Comparison of ENCODE assay signal across 17 cellular contexts in genomic region chr19:577439-578392, GRCh38. TPM values are rescaled to one million over a fixed set of nuclear protein-coding genes. Genes with fewer than 3 reads are reported as not detected.
DNase-seq lines count a peak whose midpoint lies in the region; ATAC-seq, FAIRE-seq and TF ChIP-seq lines count a peak whose summit lies in the region.
"Had no signal": no experiment of that assay in that cellular context is flagged by ENCODE, and none has a peak within 500 bp of the region (broad histone marks: within the 10 kb centered on the region; RNA-seq: fewer than 3 reads in every experiment).

No MANE protein-coding gene starts in this region.

- H3K27ac ChIP-seq in H9 (ENCODE audit: insufficient read length, low read depth, low read length) = no peak overlapping the region
- no peak overlapping the region for H3K27ac ChIP-seq in GM12878 (ENCODE audit: control insufficient read depth, insufficient read depth)
- H3K27ac ChIP-seq in mesenchymal stem cell (ENCODE audit: low read length, poor library complexity, severe bottlenecking) = no peak overlapping the region
- no peak overlapping the region for H3K27ac ChIP-seq in foreskin keratinocyte
- H3K27ac ChIP-seq: tibial nerve had no signal

- H3K4ac ChIP-seq in H9 (ENCODE audit: low read depth, low read length) (no peak overlapping the region), mesenchymal stem cell (ENCODE audit: low read depth in 1 of 2, low read length in 2 of 2) (no peak overlapping the region)

- H4K5ac ChIP-seq in H9 (ENCODE audit: insufficient read length, low read depth, low read length) = no peak overlapping the region

- peak; percentile 34; the same call in 2 of the 3 replicates for TF ChIP-seq CTCF in H9 (conservative IDR thresholded peaks at IDR 0.05)
- TF ChIP-seq CTCF in GM12878 (IDR thresholded peaks at IDR 0.05 in 2 of 3, conservative IDR thresholded peaks at IDR 0.05 in 1 of 3; ENCODE audit: control insufficient read depth in 2 of 3, extremely low read depth in 1 of 3, insufficient read depth in 1 of 3, low read depth in 3 of 3, low read length in 3 of 3) = no peak
- TF ChIP-seq CTCF in foreskin keratinocyte (conservative IDR thresholded peaks at IDR 0.05) = no peak

- in situ Hi-C loops in GM12878 (cut with MboI) = no loop called here

- peaks cover 51% of the 10 kb centered on the region for H3K79me2 ChIP-seq in H9 (ENCODE audit: insufficient read depth, low read length)
- peaks cover 61% of the 10 kb centered on the region for H3K79me2 ChIP-seq in GM12878 (ENCODE audit: control insufficient read depth, insufficient read depth, low read length)

- no peak overlapping the region for H3K56ac ChIP-seq in H9 (ENCODE audit: insufficient read length, low read depth, low read length)

- H3K23me2 ChIP-seq in H9 (ENCODE audit: insufficient read length, low read depth, low read length, poor library complexity, severe bottlenecking) = peaks cover 8% of the 10 kb centered on the region

- TF ChIP-seq POLR2A in GM12878 (IDR thresholded peaks at IDR 0.05; ENCODE audit: low read depth, low read length) = no peak

- H2BK12ac ChIP-seq in H9 (ENCODE audit: insufficient read length, low read depth, low read length) = no peak overlapping the region
- peak overlapping the region in 1 of 2 experiments; percentile 40 for H2BK12ac ChIP-seq in mesenchymal stem cell (ENCODE audit: low read length in 2 of 2)

- H3K79me1 ChIP-seq in H9 (ENCODE audit: insufficient read depth, low read depth, low read length, poor library complexity, severe bottlenecking) (peaks cover 6% of the 10 kb centered on the region), mesenchymal stem cell (replicated peaks; ENCODE audit: low read length, poor library complexity, severe bottlenecking) (peaks cover 10% of the 10 kb centered on the region)

- no peaks in the 10 kb centered on the region for H3K9me3 Mint-ChIP-seq in H9
- H3K9me3 Mint-ChIP-seq: central memory CD8-positive, alpha-beta T cell had no signal

- H3K14ac ChIP-seq in H9 (ENCODE audit: insufficient read depth, low read length) (no peak overlapping the region), mesenchymal stem cell (ENCODE audit: low read length in 2 of 2) (no peak overlapping the region)

- H3K4me2 ChIP-seq in H9 (ENCODE audit: insufficient read depth, insufficient read length, low read length) (no peak overlapping the region), GM12878 (ENCODE audit: control insufficient read depth, insufficient read depth) (peak overlapping the region; percentile 22; the same call in 1 of the 2 replicates), mesenchymal stem cell (ENCODE audit: low read length, poor library complexity, severe bottlenecking) (no peak overlapping the region)

- peak overlapping the region in 2 of 3 experiments; percentile 64 to 83; a peak in 1 of 7 replicates for H3K27ac Mint-ChIP-seq in H9

- no peak overlapping the region for H3K4me3 Mint-ChIP-seq in H9
- H3K4me3 Mint-ChIP-seq: central memory CD8-positive, alpha-beta T cell had no signal

- H3K27me3 ChIP-seq in H9 (ENCODE audit: insufficient read depth, low read length) = no peaks in the 10 kb centered on the region
- H3K27me3 ChIP-seq in GM12878 (replicated peaks in 1 of 2; ENCODE audit: control insufficient read depth in 2 of 2, insufficient read depth in 2 of 2, low read length in 1 of 2) = no peaks in the 10 kb centered on the region
- H3K27me3 ChIP-seq in mesenchymal stem cell (ENCODE audit: control insufficient read depth in 1 of 2, insufficient read depth in 1 of 2, low read length in 2 of 2) = no peaks in the 10 kb centered on the region
- H3K27me3 ChIP-seq in foreskin keratinocyte = no peaks in the 10 kb centered on the region
- H3K27me3 ChIP-seq: tibial nerve had no signal

- H4K91ac ChIP-seq in H9 (ENCODE audit: insufficient read length, low read depth, low read length) (no peak overlapping the region), mesenchymal stem cell (ENCODE audit: low read length) (no peak overlapping the region)

- intact Hi-C loops in GM12878 (cut with micrococcal nuclease; ENCODE audit: unreplicated experiment) = no loop called here

- no CpG with 5 or more reads among the region's 66 CpGs for WGBS in H9 (ENCODE audit: extremely low coverage, insufficient read length, low lambda C conversion rate)
- WGBS in GM12878 (ENCODE audit: insufficient coverage, insufficient replicate concordance, low lambda C conversion rate, missing lambda C conversion rate) = 94% methylated on average over 52 of the region's 66 CpGs
- 95% methylated on average over 64 of the region's 66 CpGs for WGBS in mesenchymal stem cell

- TF ChIP-seq EP300 in GM12878 (IDR thresholded peaks at IDR 0.05; ENCODE audit: borderline replicate concordance in 1 of 2, control insufficient read depth in 1 of 2, low read depth in 2 of 2, low read length in 2 of 2) = no peak

- H2BK120ac ChIP-seq in H9 (ENCODE audit: low read depth, low read length, poor library complexity, severe bottlenecking) = no peak overlapping the region
- no peak overlapping the region for H2BK120ac ChIP-seq in mesenchymal stem cell (ENCODE audit: low read depth, low read length)

- H2BK15ac ChIP-seq in H9 (ENCODE audit: low read depth, low read length) = no peak overlapping the region
- no peak overlapping the region for H2BK15ac ChIP-seq in mesenchymal stem cell (ENCODE audit: low read depth, poor library complexity, severe bottlenecking)

- POLR2A ChIA-PET in GM12878 (lab: Charles Lee) = no interaction called here

- H3K9me3 ChIP-seq in H9 (ENCODE audit: control insufficient read depth, low read depth, low read length) (no peaks in the 10 kb centered on the region), GM12878 (replicated peaks; ENCODE audit: control insufficient read depth, insufficient read depth, low read length) (no peaks in the 10 kb centered on the region), mesenchymal stem cell (ENCODE audit: control insufficient read depth, low read length) (no peaks in the 10 kb centered on the region)
- H3K9me3 ChIP-seq: tibial nerve had no signal

- H3K36me3 Mint-ChIP-seq in H9 (ENCODE audit: insufficient read depth in 1 of 3, low read depth in 3 of 3) = peaks cover 6 to 33% (median 33%) of the 10 kb centered on the region in 3 experiments; a peak in 6 of 7 replicates

- H3T11ph ChIP-seq in H9 (ENCODE audit: low read length) = no peak overlapping the region

- H4K20me1 ChIP-seq in H9 (ENCODE audit: control insufficient read depth, insufficient read depth, insufficient read length) = peaks cover 2% of the 10 kb centered on the region
- H4K20me1 ChIP-seq in GM12878 (ENCODE audit: control insufficient read depth, insufficient read depth) = 0 out of 2 replicates have a peak, but pooled peaks cover 5% of the 10 kb centered on the region

- H2AK5ac ChIP-seq in H9 (ENCODE audit: insufficient read length, low read length) = no peak overlapping the region
- H2AK5ac ChIP-seq in mesenchymal stem cell (ENCODE audit: low read length, severe bottlenecking) = peak overlapping the region; percentile 38

- H2AFZ ChIP-seq in H9 (ENCODE audit: low read length) (no peak overlapping the region), GM12878 (ENCODE audit: control insufficient read depth, low read depth, low read length) (no peak overlapping the region), mesenchymal stem cell (ENCODE audit: low read depth, low read length) (no peak overlapping the region)

- H3K18ac ChIP-seq in H9 (ENCODE audit: insufficient read length, low read depth, low read length) (no peak overlapping the region), mesenchymal stem cell (ENCODE audit: low read depth in 1 of 2, low read length in 2 of 2) (no peak overlapping the region)

- H3K4me3 ChIP-seq in GM12878 = no peak overlapping the region
- H3K4me3 ChIP-seq in mesenchymal stem cell (ENCODE audit: insufficient read depth in 1 of 2, low read depth in 1 of 2, low read length in 2 of 2) = no peak overlapping the region
- H3K4me3 ChIP-seq: tibial nerve had no signal

- no TSS peak for BruUV-seq in GM12878 (replicated peaks; lab: Mats Ljungman, UMichigan)

- CTCF ChIA-PET in GM12878 (lab: Yijun Ruan, JAX) = interaction anchor here (1.3 kb wide), 1 partner anchor 9 kb away, joined by 8 read pairs; no protein-coding TSS in a partner anchor

- H3K9ac ChIP-seq in H9 (ENCODE audit: extremely low read depth, insufficient read length, low read length) = no peak overlapping the region
- no peak overlapping the region for H3K9ac ChIP-seq in GM12878 (ENCODE audit: control insufficient read depth, insufficient read depth, low read length)
- H3K9ac ChIP-seq in mesenchymal stem cell (ENCODE audit: low read length) = no peak overlapping the region

- ATAC-seq in GM12878 = no peak
- no peak for ATAC-seq in HG03025 (IDR thresholded peaks at IDR 0.05; ENCODE audit: low FRiP score, unreplicated experiment)
- ATAC-seq in foreskin keratinocyte = no peak
- ATAC-seq: activated CD4-positive, CD25-positive, alpha-beta regulatory T cell treated with anti-CD3 and anti-CD28 coated beads, Interleukin-2, amount 50 U/mL, for 24 hours had no signal

- peaks cover 16 to 29% of the 10 kb centered on the region in 2 experiments for H3K4me1 Mint-ChIP-seq in H9

- H3K23ac ChIP-seq in H9 (ENCODE audit: insufficient read length, low read depth, low read length) (no peak overlapping the region), mesenchymal stem cell (ENCODE audit: low read length in 2 of 2) (no peak overlapping the region)

- DNase-seq in H9 = no peak
- DNase-seq in GM12878 (ENCODE audit: low read depth, low spot score) = no peak
- DNase-seq in mesenchymal stem cell = no peak
- no peak for DNase-seq in NCI-H446 treated with DMSO at 0.1 percent for 48 hours (lab: John Stamatoyannopoulos, UW)
- DNase-seq in foreskin keratinocyte = no peak
- DNase-seq: activated effector memory CD4-positive, alpha-beta T cell treated with Interleukin-2 at 50 U/mL for 16 hours; hypothalamus; Karpas-422; NCI-H1436 treated with DMSO at 0.1 percent for 48 hours; NCI-H226; SHP77 had no signal

- TF ChIP-seq RAD21 in GM12878 (IDR thresholded peaks at IDR 0.05; ENCODE audit: insufficient read depth, low read depth, low read length) = no peak

- FAIRE-seq in GM12878 (lab: Jason Lieb, UNC) = no peak

- H4K8ac ChIP-seq in H9 (replicated peaks; ENCODE audit: insufficient read length, low read depth, low read length) (no peak overlapping the region), mesenchymal stem cell (ENCODE audit: low read length) (peak overlapping the region; percentile 42)

- H3K27me3 Mint-ChIP-seq in H9 (ENCODE audit: low read depth) = no peaks in the 10 kb centered on the region
- H3K27me3 Mint-ChIP-seq: central memory CD8-positive, alpha-beta T cell had no signal

- no peaks in the 10 kb centered on the region; the same call in 1 of the 2 replicates for H3K4me1 ChIP-seq in H9 (ENCODE audit: insufficient read depth, low read length)
- H3K4me1 ChIP-seq in GM12878 (ENCODE audit: control insufficient read depth, insufficient read depth, low read length) = peaks cover 3% of the 10 kb centered on the region; the same call in 1 of the 2 replicates
- H3K4me1 ChIP-seq in mesenchymal stem cell (ENCODE audit: control insufficient read depth, insufficient read depth, low read depth, low read length) = peaks cover 69% of the 10 kb centered on the region
- peaks cover 5% of the 10 kb centered on the region for H3K4me1 ChIP-seq in foreskin keratinocyte

- RAD21 ChIA-PET in GM12878 (lab: Charles Lee; ENCODE audit: unreplicated experiment) = no interaction called here

- SMC1A ChIA-PET in GM12878 (lab: Charles Lee; ENCODE audit: uncharacterized antibody, unreplicated experiment) = no interaction called here

- H2BK20ac ChIP-seq in H9 (ENCODE audit: low read depth, low read length, poor library complexity, severe bottlenecking) = no peak overlapping the region

- no peak overlapping the region for H2BK5ac ChIP-seq in H9 (ENCODE audit: insufficient read length, low read length)
- H2BK5ac ChIP-seq in mesenchymal stem cell (ENCODE audit: low read depth, low read length, poor library complexity, severe bottlenecking) = no peak overlapping the region

- H3K36me3 ChIP-seq in GM12878 (ENCODE audit: control insufficient read depth in 2 of 2, insufficient read depth in 2 of 2, low read length in 1 of 2) = peaks cover 0 to 39% of the 10 kb centered on the region in 2 experiments; a peak in 3 of 4 replicates
- H3K36me3 ChIP-seq in mesenchymal stem cell (ENCODE audit: control insufficient read depth in 1 of 2, insufficient read depth in 2 of 2, low read depth in 1 of 2, low read length in 2 of 2) = peaks cover 16 to 57% of the 10 kb centered on the region in 2 experiments

RNA-seq across cellular contexts. Expression of gene BSG, which starts 5.3 kb away (rescaled TPM):
- total RNA-seq in H9 (2021) = 715 and 719 TPM in 2 replicates
- total RNA-seq in GM12878 (2013; cell fraction: nucleolus; rRNA removed) = 235 and 258 TPM in 2 replicates
- 209 and 247 TPM in 2 replicates for total RNA-seq in GM12878 (2014; rRNA removed)
- 53.5 and 64.8 TPM in 2 replicates for total RNA-seq in GM12878 (2014; rRNA removed; fragmentation: Illumina TruSeq; extraction: Trizol)
- total RNA-seq in GM12878 (2021) = 244 and 253 TPM in 2 replicates
- polyA plus RNA-seq in GM12878 (2011; ENCODE audit: low read depth) = 54.3 TPM
- 66.3 and 248 TPM in 2 replicates for polyA plus RNA-seq in GM12878 (2011; rRNA removed)
- polyA plus RNA-seq in GM12878 (2011; cell fraction: cytosol; rRNA removed) = 257 and 342 TPM in 2 replicates
- 260 and 337 TPM in 2 replicates for polyA plus RNA-seq in GM12878 (2011; cell fraction: nucleus; rRNA removed)
- 173 and 195 TPM in 2 replicates for polyA plus RNA-seq in GM12878 (2012)
- polyA plus RNA-seq in GM12878 (2014; fragmentation: Illumina TruSeq; extraction: Trizol) = 22.1 and 60.8 TPM in 2 replicates
- 1 to 10 TPM; 2.8 to 9.5 TPM for polyA plus RNA-seq in GM12878 (2014; fragmentation: Nextera tagmentation; extraction: Ambion mirVana)
- 151 and 202 TPM in 2 replicates for polyA plus RNA-seq in GM12878 (2014; rRNA removed)
- 100 to 1,000 TPM; 288 to 297 TPM for polyA plus RNA-seq in GM12878 (2016; fragmentation: Nextera tagmentation; extraction: Ambion mirVana)
- polyA minus RNA-seq in GM12878 (2011; rRNA and poly(A)+ RNA removed) = 137 and 184 TPM in 2 replicates
- 137 and 151 TPM in 2 replicates for polyA minus RNA-seq in GM12878 (2011; cell fraction: cytosol; rRNA and poly(A)+ RNA removed)
- 45.3 and 89.1 TPM in 2 replicates for polyA minus RNA-seq in GM12878 (2011; cell fraction: nucleus; rRNA and poly(A)+ RNA removed)
- polyA plus RNA-seq in mesenchymal stem cell (2013, experiment 1 of 2) = 617 TPM
- 607 TPM for polyA plus RNA-seq in mesenchymal stem cell (2013, experiment 2 of 2)
- 526 and 567 TPM in 2 replicates for total RNA-seq in foreskin keratinocyte
- 863 and 896 TPM in 2 replicates for polyA plus RNA-seq in foreskin keratinocyte

RNA-seq across cellular contexts. Expression of gene HCN2, which starts 12.0 kb away (rescaled TPM):
- 3.7 and 4.1 TPM in 2 replicates for total RNA-seq in H9 (2021)
- 0.12 TPM in 1 of 2 replicates, not detected in the other for total RNA-seq in GM12878 (2013; cell fraction: nucleolus; rRNA removed)
- 0.11 TPM in 1 of 2 replicates, not detected in the other for total RNA-seq in GM12878 (2014; rRNA removed)
- total RNA-seq in GM12878 (2014; rRNA removed; fragmentation: Illumina TruSeq; extraction: Trizol) = 0.04 TPM in 1 of 2 replicates, not detected in the other
- total RNA-seq in GM12878 (2021) = 0.45 and 0.54 TPM in 2 replicates
- polyA plus RNA-seq in GM12878 (2011; ENCODE audit: low read depth) = 0.17 TPM
- 0.05 TPM in 1 of 2 replicates, not detected in the other for polyA plus RNA-seq in GM12878 (2011; rRNA removed)
- polyA plus RNA-seq in GM12878 (2011; cell fraction: cytosol; rRNA removed) = 0.03 and 0.10 TPM in 2 replicates
- polyA plus RNA-seq in GM12878 (2011; cell fraction: nucleus; rRNA removed) = 0.34 and 0.51 TPM in 2 replicates
- polyA plus RNA-seq in GM12878 (2012) = 0.41 and 0.77 TPM in 2 replicates
- polyA plus RNA-seq in GM12878 (2014; fragmentation: Illumina TruSeq; extraction: Trizol) = 0.01 TPM in 1 of 2 replicates, not detected in the other
- not detected for polyA plus RNA-seq in GM12878 (2014; fragmentation: Nextera tagmentation; extraction: Ambion mirVana)
- polyA plus RNA-seq in GM12878 (2014; rRNA removed) = 0.09 and 0.13 TPM in 2 replicates
- not detected for polyA plus RNA-seq in GM12878 (2016; fragmentation: Nextera tagmentation; extraction: Ambion mirVana)
- not detected in 2 replicates for polyA minus RNA-seq in GM12878 (2011; rRNA and poly(A)+ RNA removed)
- not detected in 2 replicates for polyA minus RNA-seq in GM12878 (2011; cell fraction: cytosol; rRNA and poly(A)+ RNA removed)
- 0.12 TPM in 1 of 2 replicates, not detected in the other for polyA minus RNA-seq in GM12878 (2011; cell fraction: nucleus; rRNA and poly(A)+ RNA removed)
- 2.0 TPM for polyA plus RNA-seq in mesenchymal stem cell (2013, experiment 1 of 2)
- 2.1 TPM for polyA plus RNA-seq in mesenchymal stem cell (2013, experiment 2 of 2)
- total RNA-seq in foreskin keratinocyte = 0.20 and 0.21 TPM in 2 replicates
- 0.18 and 0.19 TPM in 2 replicates for polyA plus RNA-seq in foreskin keratinocyte
- total RNA-seq: skeletal muscle tissue had no signal

RNA-seq across cellular contexts. Expression of gene GZMM, which starts 33.9 kb away (rescaled TPM):
- total RNA-seq in H9 (2021) (0.64 and 0.66 TPM in 2 replicates), GM12878 (2014; rRNA removed) (not detected in 2 replicates), GM12878 (2014; rRNA removed; fragmentation: Illumina TruSeq; extraction: Trizol) (not detected in 2 replicates), GM12878 (2021) (0.23 TPM in 1 of 2 replicates, not detected in the other), foreskin keratinocyte (not detected in 2 replicates)
- total RNA-seq in GM12878 (2013; cell fraction: nucleolus; rRNA removed) = not detected in 2 replicates
- not detected for polyA plus RNA-seq in GM12878 (2011; ENCODE audit: low read depth)
- polyA plus RNA-seq in GM12878 (2011; rRNA removed) (0.24 and 0.48 TPM in 2 replicates), GM12878 (2014; fragmentation: Illumina TruSeq; extraction: Trizol) (not detected in 2 replicates), GM12878 (2014; fragmentation: Nextera tagmentation; extraction: Ambion mirVana) (not detected), GM12878 (2014; rRNA removed) (0.09 TPM in 2 replicates), GM12878 (2016; fragmentation: Nextera tagmentation; extraction: Ambion mirVana) (not detected), foreskin keratinocyte (0.10 TPM in 1 of 2 replicates, not detected in the other)
- 1.4 and 1.6 TPM in 2 replicates for polyA plus RNA-seq in GM12878 (2011; cell fraction: cytosol; rRNA removed)
- polyA plus RNA-seq in GM12878 (2011; cell fraction: nucleus; rRNA removed) = 0.51 and 1.8 TPM in 2 replicates
- not detected in 2 replicates for polyA plus RNA-seq in GM12878 (2012)
- 0.98 TPM in 1 of 2 replicates, not detected in the other for polyA minus RNA-seq in GM12878 (2011; rRNA and poly(A)+ RNA removed)
- polyA minus RNA-seq in GM12878 (2011; cell fraction: cytosol; rRNA and poly(A)+ RNA removed) = not detected in 2 replicates
- polyA minus RNA-seq in GM12878 (2011; cell fraction: nucleus; rRNA and poly(A)+ RNA removed) = not detected in 2 replicates
- polyA plus RNA-seq in mesenchymal stem cell (2013, experiment 1 of 2) = not detected
- 0.07 TPM for polyA plus RNA-seq in mesenchymal stem cell (2013, experiment 2 of 2)
- total RNA-seq: osteocyte, skeletal muscle tissue had no signal

RNA-seq across cellular contexts. Expression of gene CDC34, which starts 46.2 kb away (rescaled TPM):
- 109 and 112 TPM in 2 replicates for total RNA-seq in H9 (2021)
- 16.2 and 17.0 TPM in 2 replicates for total RNA-seq in GM12878 (2013; cell fraction: nucleolus; rRNA removed)
- total RNA-seq in GM12878 (2014; rRNA removed) = 48.9 and 50.5 TPM in 2 replicates
- total RNA-seq in GM12878 (2014; rRNA removed; fragmentation: Illumina TruSeq; extraction: Trizol) = 17.6 and 18.5 TPM in 2 replicates
- total RNA-seq in GM12878 (2021) = 41.4 and 41.9 TPM in 2 replicates
- polyA plus RNA-seq in GM12878 (2011; ENCODE audit: low read depth) = 7.5 TPM
- polyA plus RNA-seq in GM12878 (2011; rRNA removed) = 14.6 and 38.5 TPM in 2 replicates
- polyA plus RNA-seq in GM12878 (2011; cell fraction: cytosol; rRNA removed) = 36.8 and 52.4 TPM in 2 replicates
- polyA plus RNA-seq in GM12878 (2011; cell fraction: nucleus; rRNA removed) = 41.4 and 53.6 TPM in 2 replicates
- 22.7 and 23.7 TPM in 2 replicates for polyA plus RNA-seq in GM12878 (2012)
- polyA plus RNA-seq in GM12878 (2014; fragmentation: Illumina TruSeq; extraction: Trizol) = 5.9 and 14.9 TPM in 2 replicates
- polyA plus RNA-seq in GM12878 (2014; fragmentation: Nextera tagmentation; extraction: Ambion mirVana) = 1 to 10 TPM in 1 of 2 experiments, under 1 TPM in 1; 0.31 to 1.3 TPM
- 43.8 and 49.3 TPM in 2 replicates for polyA plus RNA-seq in GM12878 (2014; rRNA removed)
- polyA plus RNA-seq in GM12878 (2016; fragmentation: Nextera tagmentation; extraction: Ambion mirVana) = 10 to 100 TPM in 1 of 2 experiments, 1 to 10 TPM in 1; 6.9 to 41.1 TPM
- 10.9 and 19.3 TPM in 2 replicates for polyA minus RNA-seq in GM12878 (2011; rRNA and poly(A)+ RNA removed)
- polyA minus RNA-seq in GM12878 (2011; cell fraction: cytosol; rRNA and poly(A)+ RNA removed) = 11.0 and 15.9 TPM in 2 replicates
- 6.5 and 9.4 TPM in 2 replicates for polyA minus RNA-seq in GM12878 (2011; cell fraction: nucleus; rRNA and poly(A)+ RNA removed)
- polyA plus RNA-seq in mesenchymal stem cell (2013, experiment 1 of 2) = 82.8 TPM
- polyA plus RNA-seq in mesenchymal stem cell (2013, experiment 2 of 2) = 82.0 TPM
- 80.0 and 81.4 TPM in 2 replicates for total RNA-seq in foreskin keratinocyte
- 94.5 and 105 TPM in 2 replicates for polyA plus RNA-seq in foreskin keratinocyte

RNA-seq across cellular contexts. Expression of gene POLRMT, which starts 55.6 kb away (rescaled TPM):
- total RNA-seq in H9 (2021) = 101 and 104 TPM in 2 replicates
- 47.3 and 62.5 TPM in 2 replicates for total RNA-seq in GM12878 (2013; cell fraction: nucleolus; rRNA removed)
- 36.5 and 42.8 TPM in 2 replicates for total RNA-seq in GM12878 (2014; rRNA removed)
- 22.0 and 22.8 TPM in 2 replicates for total RNA-seq in GM12878 (2014; rRNA removed; fragmentation: Illumina TruSeq; extraction: Trizol)
- 57.6 and 59.8 TPM in 2 replicates for total RNA-seq in GM12878 (2021)
- 24.6 TPM for polyA plus RNA-seq in GM12878 (2011; ENCODE audit: low read depth)
- 16.6 and 54.0 TPM in 2 replicates for polyA plus RNA-seq in GM12878 (2011; rRNA removed)
- 27.6 and 50.3 TPM in 2 replicates for polyA plus RNA-seq in GM12878 (2011; cell fraction: cytosol; rRNA removed)
- polyA plus RNA-seq in GM12878 (2011; cell fraction: nucleus; rRNA removed) = 300 and 345 TPM in 2 replicates
- 36.1 and 38.8 TPM in 2 replicates for polyA plus RNA-seq in GM12878 (2012)
- polyA plus RNA-seq in GM12878 (2014; fragmentation: Illumina TruSeq; extraction: Trizol) = 7.3 and 30.8 TPM in 2 replicates
- polyA plus RNA-seq in GM12878 (2014; fragmentation: Nextera tagmentation; extraction: Ambion mirVana) = 10 to 100 TPM in 1 of 2 experiments, 1 to 10 TPM in 1; 9.9 to 27.9 TPM
- polyA plus RNA-seq in GM12878 (2014; rRNA removed) = 38.4 and 52.6 TPM in 2 replicates
- 10 to 100 TPM; 28.1 to 44.7 TPM for polyA plus RNA-seq in GM12878 (2016; fragmentation: Nextera tagmentation; extraction: Ambion mirVana)
- 91.7 and 110 TPM in 2 replicates for polyA minus RNA-seq in GM12878 (2011; rRNA and poly(A)+ RNA removed)
- 33.9 and 39.2 TPM in 2 replicates for polyA minus RNA-seq in GM12878 (2011; cell fraction: cytosol; rRNA and poly(A)+ RNA removed)
- 50.2 and 63.4 TPM in 2 replicates for polyA minus RNA-seq in GM12878 (2011; cell fraction: nucleus; rRNA and poly(A)+ RNA removed)
- polyA plus RNA-seq in mesenchymal stem cell (2013, experiment 1 of 2) = 24.9 TPM
- 23.7 TPM for polyA plus RNA-seq in mesenchymal stem cell (2013, experiment 2 of 2)
- 54.7 and 68.1 TPM in 2 replicates for total RNA-seq in foreskin keratinocyte
- 59.9 and 69.5 TPM in 2 replicates for polyA plus RNA-seq in foreskin keratinocyte
